In the genomic region with DNA sequence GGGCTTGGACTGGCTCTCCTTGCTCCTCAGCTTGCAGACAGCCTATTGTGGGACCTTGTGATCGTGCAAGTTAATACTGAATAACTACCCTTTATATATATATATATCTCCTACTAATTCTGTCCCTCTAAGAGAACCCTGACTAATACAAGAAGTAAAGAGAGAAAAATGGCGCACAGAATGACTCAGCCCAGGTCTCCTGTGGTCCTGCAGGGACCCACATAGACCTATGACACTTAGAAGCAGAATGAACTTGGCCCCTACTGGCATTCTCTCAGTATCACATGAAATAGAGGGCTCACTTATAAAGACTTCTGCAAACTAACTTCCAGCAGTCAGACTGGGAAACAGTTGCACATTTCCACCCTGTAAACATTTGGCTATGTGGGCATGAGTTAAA, we compare ENCODE assay signal across 18 cellular contexts.
DNase-seq lines count a peak whose midpoint lies in the region; ATAC-seq and TF ChIP-seq lines count a peak whose summit lies in the region.
"Had no signal": no experiment of that assay in that cellular context is flagged by ENCODE, and none has a peak within 500 bp of the region (broad histone marks: within the 10 kb centered on the region; RNA-seq: fewer than 3 reads in every experiment).

No MANE protein-coding gene starts in this region.

- no peak overlapping the region for H3K27ac ChIP-seq in left lung
- H3K27ac ChIP-seq: brain microvascular endothelial cell, gastrocnemius medialis, psoas muscle had no signal

- intact Hi-C loops in left lung (cut with DNase I) = no loop called here

- no peak for TF ChIP-seq CTCF in left lung (IDR thresholded peaks at IDR 0.05)

- H3K9me3 ChIP-seq in left lung = no peaks in the 10 kb centered on the region
- H3K9me3 ChIP-seq: BE2C, gastrocnemius medialis, psoas muscle had no signal

- H3K36me3 ChIP-seq in left lung = no peaks in the 10 kb centered on the region
- H3K36me3 ChIP-seq: BE2C, brain microvascular endothelial cell, gastrocnemius medialis had no signal

- no peak for DNase-seq in NCI-H1694 (lab: John Stamatoyannopoulos, UW)
- no peak for DNase-seq in stimulated activated CD4-positive, alpha-beta T cell treated with anti-CD3 and anti-CD28 coated beads, Interleukin-1b, Interleukin-23, amount 100 ng/mL, for 48 hours
- DNase-seq in NCI-H2107 treated with DMSO at 0.1 percent for 48 hours (lab: John Stamatoyannopoulos, UW; ENCODE audit: unreplicated experiment) = no peak
- DNase-seq in left lung = no peak
- DNase-seq: activated CD4-positive, alpha-beta T cell treated with anti-CD3 and anti-CD28 coated beads, Interleukin-2, amount 10 ng/mL, durations not matched to agents 24 days and 14 days; activated effector memory CD4-positive, alpha-beta T cell treated with Interleukin-2 at 50 U/mL for 16 hours; BE2C; brain microvascular endothelial cell; effector memory CD8-positive, alpha-beta T cell; gastrocnemius medialis; NCI-H2081 treated with DMSO at 0.1 percent for 48 hours; psoas muscle; stimulated activated CD4-positive, alpha-beta T cell treated with anti-CD3 and anti-CD28 coated beads, Interleukin-2, amount 100 ng/mL, for 48 hours; SW 1271 had no signal

- H3K27me3 ChIP-seq in left lung = no peaks in the 10 kb centered on the region
- H3K27me3 ChIP-seq: BE2C, brain microvascular endothelial cell, gastrocnemius medialis had no signal

- ATAC-seq in GM18858 (IDR thresholded peaks at IDR 0.05; ENCODE audit: unreplicated experiment) (peak; percentile 98), GM19468 (IDR thresholded peaks at IDR 0.05; ENCODE audit: extremely low read depth, unreplicated experiment) (peak; percentile 85), HG02870 (IDR thresholded peaks at IDR 0.05; ENCODE audit: unreplicated experiment) (peak; percentile 100), HG03520 (IDR thresholded peaks at IDR 0.05; ENCODE audit: unreplicated experiment) (peak; percentile 99), left lung (no peak)
- ATAC-seq: effector memory CD8-positive, alpha-beta T cell; gastrocnemius medialis; psoas muscle had no signal

- H3K4me3 ChIP-seq in left lung = no peak overlapping the region
- H3K4me3 ChIP-seq: gastrocnemius medialis, psoas muscle had no signal

- no peaks in the 10 kb centered on the region for H3K4me1 ChIP-seq in left lung
- H3K4me1 ChIP-seq: BE2C, gastrocnemius medialis, psoas muscle had no signal
